In the genomic region with DNA sequence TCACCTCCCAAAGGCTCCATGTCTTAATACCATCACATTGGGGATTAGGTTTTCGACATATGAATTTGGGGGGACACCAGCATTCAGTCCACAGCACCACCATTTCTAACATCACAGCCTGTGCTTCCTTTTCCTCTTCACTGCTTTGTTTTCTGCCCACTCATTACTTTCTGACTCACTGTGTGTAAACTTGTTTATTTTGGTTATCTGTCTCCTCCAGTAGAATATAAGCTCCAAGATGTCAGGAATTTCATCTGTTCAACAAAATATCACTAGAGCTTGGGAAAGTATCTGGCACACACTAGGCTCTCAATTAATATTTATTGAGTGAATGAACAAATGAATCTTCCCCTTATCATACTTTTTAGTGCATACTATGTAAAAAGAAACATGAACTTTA, we compare ENCODE assay signal across 1 cellular context.
TF ChIP-seq lines count a peak whose summit lies in the region.

No MANE protein-coding gene starts in this region.

TF ChIP-seq in IMR-90, 13 proteins besides CTCF, POLR2A, EP300 and RAD21:
- TF ChIP-seq SMC3 (IDR thresholded peaks at IDR 0.05; ENCODE audit: low read depth, low read length) (no peak), RCOR1 (IDR thresholded peaks at IDR 0.05; ENCODE audit: insufficient replicate concordance, low read length) (no peak), MAFK (IDR thresholded peaks at IDR 0.05; ENCODE audit: low read depth, low read length) (peak; percentile 68), MAZ (IDR thresholded peaks at IDR 0.05; ENCODE audit: borderline replicate concordance, low read depth, low read length) (no peak), NFE2L2 (IDR thresholded peaks at IDR 0.05; ENCODE audit: low read depth, low read length) (peak; percentile 90), FOS (IDR thresholded peaks at IDR 0.05; ENCODE audit: low read depth, low read length) (peak; percentile 74)
